In genomic region chr2:15494877-15495276, GRCh38 we compare ENCODE assay signal across 14 cellular contexts.
"Had no signal": no experiment of that assay in that cellular context is flagged by ENCODE, and none has a peak within 500 bp of the region (broad histone marks: within the 10 kb centered on the region; RNA-seq: fewer than 3 reads in every experiment).

No MANE protein-coding gene starts in this region.

- H3K9me3 Mint-ChIP-seq: natural killer cell had no signal

- H3K36me3 Mint-ChIP-seq: natural killer cell had no signal

- H3K27me3 Mint-ChIP-seq: stimulated activated memory B cell treated with anti-CD40 and anti-IgM and Interleukin-4, amounts not matched to agents 10 μg/mL and 1 μg/mL and 100 μg/mL, for 72 hours had no signal

- DNase-seq: activated CD4-positive, CD25-positive, alpha-beta regulatory T cell; activated naive CD4-positive, alpha-beta T cell; anterior cingulate cortex; dorsolateral prefrontal cortex; kidney glomerular epithelial cell; mesendoderm; natural killer cell; posterior cingulate gyrus; retina; stimulated activated CD4-positive, alpha-beta T cell treated with anti-CD3 and anti-CD28 coated beads, Interleukin-2, amount 100 ng/mL, for 48 hours; transverse colon had no signal

- H3K4me1 Mint-ChIP-seq: natural killer cell; stimulated activated memory B cell treated with anti-CD40 and anti-IgM and Interleukin-4, amounts not matched to agents 10 μg/mL and 1 μg/mL and 100 μg/mL, for 72 hours had no signal

- H3K4me3 ChIP-seq: breast epithelium, dorsolateral prefrontal cortex, transverse colon, vagina had no signal

- H3K4me3 Mint-ChIP-seq: natural killer cell; stimulated activated memory B cell treated with anti-CD40 and anti-IgM and Interleukin-4, amounts not matched to agents 10 μg/mL and 1 μg/mL and 100 μg/mL, for 72 hours had no signal

- H3K27ac Mint-ChIP-seq: natural killer cell; stimulated activated memory B cell treated with anti-CD40 and anti-IgM and Interleukin-4, amounts not matched to agents 10 μg/mL and 1 μg/mL and 100 μg/mL, for 72 hours had no signal
